ENCODE assay signal across 11 cellular contexts in the genomic region with DNA sequence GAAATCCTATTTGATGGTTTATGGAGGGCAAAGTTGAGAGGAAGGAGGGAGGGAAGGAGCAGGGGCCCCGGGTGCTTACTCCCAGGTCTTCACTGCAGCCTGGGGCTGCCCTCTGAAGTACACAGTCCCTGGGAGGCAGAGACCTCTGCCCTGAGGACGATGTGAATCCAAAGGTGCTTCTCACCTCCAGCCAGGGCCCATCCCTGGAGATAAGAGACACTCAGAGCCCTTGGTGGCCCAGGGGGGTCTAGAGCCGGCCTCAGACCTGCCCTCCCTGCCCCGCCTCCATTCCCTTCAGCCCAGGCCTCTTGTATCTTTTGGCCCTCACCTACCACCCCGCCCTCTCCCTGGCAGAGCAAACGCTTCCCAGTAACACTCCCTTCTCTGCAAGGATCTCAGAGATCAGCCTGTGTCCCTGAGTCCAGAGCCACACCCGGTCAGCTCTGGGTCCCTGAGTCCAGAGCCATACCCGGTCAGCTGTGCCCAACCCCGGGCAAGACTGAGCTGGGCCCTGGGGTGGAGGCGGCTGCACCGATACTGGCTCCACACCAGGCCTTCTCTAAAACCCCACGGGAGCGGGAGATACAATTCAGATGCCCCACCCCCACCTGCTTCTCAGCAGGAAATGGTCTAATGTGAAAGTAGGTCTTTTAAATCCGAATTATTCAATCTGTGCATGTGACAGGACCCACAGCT. TPM values are rescaled to one million over a fixed set of nuclear protein-coding genes. Genes with fewer than 3 reads are reported as not detected.
A peak's percentile ranks its signal among the peaks of the same experiment; 100 is the strongest.
DNase-seq lines count a peak whose midpoint lies in the region; ATAC-seq and TF ChIP-seq lines count a peak whose summit lies in the region.
"Had no signal": no experiment of that assay in that cellular context is flagged by ENCODE, and none has a peak within 500 bp of the region (broad histone marks: within the 10 kb centered on the region; RNA-seq: fewer than 3 reads in every experiment).

No MANE protein-coding gene starts in this region.

- no peaks in the 10 kb centered on the region for H3K36me3 Mint-ChIP-seq in brain
- H3K36me3 Mint-ChIP-seq in neural crest cell (ENCODE audit: low read depth) = no peaks in the 10 kb centered on the region

- peak overlapping the region; percentile 47 to 97 (median 88) for H3K27ac Mint-ChIP-seq in brain
- no peak overlapping the region for H3K27ac Mint-ChIP-seq in neural crest cell (ENCODE audit: unreplicated experiment)

- DNase-seq in HuH-7.5 (ENCODE audit: low spot score) (peak; percentile 42), neural crest cell (ENCODE audit: low read depth, low spot score) (no peak), HuH-7 (ENCODE audit: low spot score) (no peak), activated gamma-delta T cell (lab: John Stamatoyannopoulos, UW) (no peak)
- DNase-seq: effector memory CD8-positive, alpha-beta T cell; SHP77 had no signal

- peak overlapping the region; percentile 92 for H3K27ac ChIP-seq in BLaER1

- no peaks in the 10 kb centered on the region for H3K9me3 ChIP-seq in BLaER1
- H3K9me3 ChIP-seq: tibial nerve had no signal

- H3K36me3 ChIP-seq in BLaER1 = no peaks in the 10 kb centered on the region
- H3K36me3 ChIP-seq: tibial nerve had no signal

- H3K4me2 ChIP-seq in BLaER1 = peak overlapping the region; percentile 98

- TF ChIP-seq CTCF in brain (conservative IDR thresholded peaks at IDR 0.05) = no peak
- no peak for TF ChIP-seq CTCF in neural crest cell (conservative IDR thresholded peaks at IDR 0.05)

- peaks cover 78% of the 10 kb centered on the region for H3K4me1 ChIP-seq in BLaER1

- ATAC-seq in GM18520 (IDR thresholded peaks at IDR 0.05; ENCODE audit: unreplicated experiment) (no peak), HG03196 (IDR thresholded peaks at IDR 0.05; ENCODE audit: unreplicated experiment) (no peak)
- ATAC-seq: effector memory CD8-positive, alpha-beta T cell had no signal

- H3K4me1 Mint-ChIP-seq in brain (peaks cover 43% of the 10 kb centered on the region), neural crest cell (peaks cover 13% of the 10 kb centered on the region)

- no peaks in the 10 kb centered on the region for H3K27me3 ChIP-seq in BLaER1

- H3K4me3 Mint-ChIP-seq in brain (peak overlapping the region in 4 of 5 experiments; percentile 12 to 66 (median 41)), neural crest cell (peak overlapping the region; percentile 77)

- peaks cover 7% of the 10 kb centered on the region for H4K20me1 ChIP-seq in BLaER1

- peaks cover 3% of the 10 kb centered on the region for H3K27me3 Mint-ChIP-seq in brain
- H3K27me3 Mint-ChIP-seq in neural crest cell (ENCODE audit: low read depth) = peaks cover 11% of the 10 kb centered on the region

- H3K9ac ChIP-seq in BLaER1 = peak overlapping the region; percentile 89

- peaks cover 0 to 3% (median 0%) of the 10 kb centered on the region in 5 experiments for H3K9me3 Mint-ChIP-seq in brain
- H3K9me3 Mint-ChIP-seq in neural crest cell = no peaks in the 10 kb centered on the region
- H3K9me3 Mint-ChIP-seq: effector memory CD8-positive, alpha-beta T cell had no signal

- peak overlapping the region; percentile 38 for H3K4me3 ChIP-seq in BLaER1

RNA-seq across cellular contexts. Expression of a gene that starts 3.6 kb away (rescaled TPM):
- polyA plus RNA-seq in brain (ENCODE audit: insufficient read depth, low read depth, low replicate concordance) = 689 TPM
- 470 and 474 TPM in 2 replicates for total RNA-seq in neural crest cell

RNA-seq across cellular contexts. Expression of a gene that starts 20.6 kb away (rescaled TPM):
- polyA plus RNA-seq in brain (ENCODE audit: insufficient read depth, low read depth, low replicate concordance) = 0.27 TPM
- total RNA-seq in neural crest cell = 0.57 and 0.63 TPM in 2 replicates

RNA-seq across cellular contexts. Expression of a gene that starts 24.6 kb away (rescaled TPM):
- 6.5 TPM for polyA plus RNA-seq in brain (ENCODE audit: insufficient read depth, low read depth, low replicate concordance)
- total RNA-seq in neural crest cell = 3.7 and 4.6 TPM in 2 replicates
